ENCODE assay signal across 4 cellular contexts in the genomic region with DNA sequence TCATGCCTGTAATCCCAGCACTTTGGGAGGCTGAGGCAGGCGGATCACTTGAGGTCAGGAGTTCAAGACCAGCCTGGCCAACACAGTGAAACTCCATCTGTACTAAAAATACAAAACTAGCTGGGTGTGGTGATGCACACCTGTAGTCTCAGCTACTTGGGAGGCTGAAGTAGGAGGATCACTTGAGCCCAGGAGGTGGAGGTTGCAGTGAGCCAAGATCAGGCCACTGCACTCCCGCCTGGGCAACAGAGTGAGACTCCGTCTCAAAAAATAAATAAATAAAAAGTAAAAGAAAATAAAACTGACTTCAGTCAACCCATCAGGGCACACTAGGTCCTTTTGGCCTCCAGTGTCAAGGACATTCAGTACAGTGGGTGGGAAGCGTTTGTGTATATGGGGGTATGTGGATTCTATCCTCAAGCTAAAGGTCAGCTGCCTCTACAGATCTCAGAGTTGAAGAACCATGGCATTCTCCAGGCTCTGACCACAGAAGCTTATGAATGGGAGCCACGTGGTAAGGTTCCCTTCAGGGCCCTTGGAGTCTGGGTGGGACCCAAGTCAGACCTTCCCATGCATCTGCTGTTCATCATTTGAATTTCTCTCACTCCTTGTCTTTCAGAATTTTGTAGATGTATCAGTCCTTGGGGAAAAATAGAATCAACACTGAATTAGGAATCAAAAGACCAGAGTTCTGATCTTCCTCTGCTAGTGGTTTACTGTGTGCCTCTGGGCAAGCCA. TPM values are rescaled to one million over a fixed set of nuclear protein-coding genes. Genes with fewer than 3 reads are reported as not detected.
"Had no signal": no experiment of that assay in that cellular context is flagged by ENCODE, and none has a peak within 500 bp of the region (broad histone marks: within the 10 kb centered on the region; RNA-seq: fewer than 3 reads in every experiment).

No MANE protein-coding gene starts in this region.

RNA-seq across cellular contexts. Expression of a gene that starts 55.7 kb away (rescaled TPM):
- total RNA-seq: PC-3, Right ventricle myocardium inferior, RPMI7951, SJSA1 had no signal
